Comparison of ENCODE assay signal across 5 cellular contexts in the genomic region with DNA sequence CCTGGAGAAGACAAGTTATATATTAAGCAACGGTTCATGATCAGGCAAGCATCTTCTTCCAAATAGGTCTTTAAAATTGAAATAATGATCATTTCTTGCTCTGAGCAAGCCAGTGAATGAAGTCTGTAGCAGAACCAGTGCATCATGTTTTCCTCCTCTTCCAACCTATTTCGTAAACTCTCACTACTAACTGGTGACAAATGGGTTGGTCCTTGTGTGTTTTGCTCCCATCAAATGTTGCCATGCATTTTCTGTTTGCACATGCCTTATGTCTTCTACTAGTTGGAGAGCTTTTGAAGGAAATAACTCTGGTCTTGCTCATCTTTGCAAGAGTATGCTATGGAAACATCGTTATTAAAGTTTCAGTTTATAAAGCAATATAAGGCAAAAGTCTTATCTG.
"Had no signal": no experiment of that assay in that cellular context is flagged by ENCODE, and none has a peak within 500 bp of the region (broad histone marks: within the 10 kb centered on the region; RNA-seq: fewer than 3 reads in every experiment).

No MANE protein-coding gene starts in this region.

- DNase-seq: GOT3, H9, KG1 had no signal

- FAIRE-seq: HTR-8/SVneo, K562 had no signal

- H3K4me3 ChIP-seq: K562 had no signal
